12 cellular contexts compared by ENCODE assay signal in the genomic region with DNA sequence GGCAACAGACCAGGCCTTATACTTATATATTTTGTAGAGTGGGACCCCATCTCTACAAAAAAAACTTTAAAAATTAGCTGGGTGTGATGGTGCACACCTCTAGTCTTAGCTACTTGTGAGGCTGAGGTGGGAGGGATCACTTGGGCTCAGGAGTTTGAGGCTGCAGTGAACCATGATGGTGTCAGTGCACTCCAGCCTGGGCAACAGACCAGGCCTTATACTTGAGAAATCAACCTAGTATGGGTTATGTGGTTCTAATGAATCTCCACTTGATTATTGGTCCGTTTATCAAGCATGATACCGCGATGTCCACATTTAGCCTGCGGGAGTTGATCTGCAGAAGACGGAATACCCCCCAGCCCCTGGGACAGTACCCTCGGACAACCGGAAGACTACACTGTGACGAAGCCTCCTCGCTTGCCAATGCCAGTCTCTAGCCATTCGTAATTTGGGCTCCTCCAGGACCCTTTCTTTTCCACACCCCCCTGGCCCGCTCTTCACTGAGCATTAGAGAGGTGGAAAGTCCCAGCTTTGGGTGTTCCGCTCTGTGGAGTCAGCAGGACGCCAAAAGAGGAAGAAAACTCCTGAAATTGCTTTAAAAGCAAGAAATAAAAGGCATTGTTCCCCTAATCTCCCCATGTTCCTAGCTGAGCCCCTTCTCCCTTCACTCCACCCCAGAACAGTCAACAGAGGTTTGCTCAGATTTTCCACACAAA. TPM values are rescaled to one million over a fixed set of nuclear protein-coding genes. Genes with fewer than 3 reads are reported as not detected.
DNase-seq lines count a peak whose midpoint lies in the region; ATAC-seq, FAIRE-seq and TF ChIP-seq lines count a peak whose summit lies in the region.
"Had no signal": no experiment of that assay in that cellular context is flagged by ENCODE, and none has a peak within 500 bp of the region (broad histone marks: within the 10 kb centered on the region; RNA-seq: fewer than 3 reads in every experiment).

No MANE protein-coding gene starts in this region.

- dilution Hi-C loops in endothelial cell of umbilical vein (cut with MboI; ENCODE audit: extremely low pct_ligation_motif_present, low sequenced_read_pairs), result no loop called here

- H2AFZ ChIP-seq in endothelial cell of umbilical vein (ENCODE audit: low read depth, low read length), result no peak overlapping the region

- H3K4me3 ChIP-seq in endothelial cell of umbilical vein (replicated peaks in 1 of 3; ENCODE audit: insufficient read depth in 1 of 3, low read depth in 1 of 3, low read length in 3 of 3) (no peak overlapping the region), subcutaneous abdominal adipose tissue (ENCODE audit: low read depth in 1 of 5, low read length in 5 of 5) (no peak overlapping the region)

- H4K20me1 ChIP-seq in endothelial cell of umbilical vein (replicated peaks; ENCODE audit: control insufficient read depth, extremely low read depth, insufficient read depth, low read length), result no peaks in the 10 kb centered on the region

- no peak for FAIRE-seq in endothelial cell of umbilical vein (lab: Jason Lieb, UNC)
- FAIRE-seq: islet of Langerhans had no signal

- H3K27ac Mint-ChIP-seq in memory B cell, result peak overlapping the region; percentile 54
- H3K27ac Mint-ChIP-seq: activated T-helper 2 cell treated with anti-CD3 and anti-CD28 coated beads, Interferon-gamma antibody, Interleukin-2, Interleukin-4, amounts not matched to agents 10 μg/mL and 5 μg/mL and 100 μg/mL, durations not matched to agents 14 hours and 24 hours and 36 hours had no signal

- H3K9me1 ChIP-seq in endothelial cell of umbilical vein (replicated peaks; ENCODE audit: control insufficient read depth, extremely low read depth, insufficient read depth, low read length), result no peaks in the 10 kb centered on the region

- ATAC-seq in memory B cell (ENCODE audit: low read depth) (peak; percentile 95), HG02798 (IDR thresholded peaks at IDR 0.05; ENCODE audit: poor library complexity, unreplicated experiment) (no peak)

- H3K27me3 Mint-ChIP-seq in memory B cell, result peaks cover 8% of the 10 kb centered on the region

- H3K9me3 ChIP-seq in endothelial cell of umbilical vein (replicated peaks; ENCODE audit: control insufficient read depth, insufficient read depth, low read length) (no peaks in the 10 kb centered on the region), subcutaneous abdominal adipose tissue (ENCODE audit: control insufficient read depth in 5 of 5, low read length in 5 of 5) (no peaks in the 10 kb centered on the region)

- no peak overlapping the region for H3K27ac ChIP-seq in endothelial cell of umbilical vein (ENCODE audit: insufficient read depth, low read depth, low read length)
- H3K27ac ChIP-seq in subcutaneous abdominal adipose tissue (ENCODE audit: low read depth, low read length), result peak overlapping the region; percentile 87

- H3K4me1 ChIP-seq in endothelial cell of umbilical vein (ENCODE audit: control insufficient read depth, extremely low read depth, insufficient read depth, low read length), result peaks cover 29% of the 10 kb centered on the region
- peaks cover 20 to 69% (median 65%) of the 10 kb centered on the region in 5 donors for H3K4me1 ChIP-seq in subcutaneous abdominal adipose tissue (ENCODE audit: control insufficient read depth in 5 of 5, insufficient read depth in 5 of 5, low read length in 5 of 5)

- no TSS peak for BruUV-seq in endothelial cell of umbilical vein (replicated peaks; lab: Mats Ljungman, UMichigan)

- peak overlapping the region; percentile 36 for H3K4me3 Mint-ChIP-seq in memory B cell

- intact Hi-C loops in endothelial cell of umbilical vein (cut with micrococcal nuclease), result no loop called here

- H3K4me2 ChIP-seq in endothelial cell of umbilical vein (ENCODE audit: insufficient read depth, low read length), result no peak overlapping the region

- TF ChIP-seq POLR2A in endothelial cell of umbilical vein (IDR thresholded peaks at IDR 0.05; ENCODE audit: low read depth, low read length), result peak; percentile 24

- H3K27me3 ChIP-seq in endothelial cell of umbilical vein (ENCODE audit: control insufficient read depth in 2 of 2, insufficient read depth in 2 of 2, low read length in 2 of 2) (no peaks in the 10 kb centered on the region), subcutaneous abdominal adipose tissue (ENCODE audit: control insufficient read depth in 5 of 5, insufficient read depth in 4 of 5, low read length in 5 of 5) (no peaks in the 10 kb centered on the region)

- peaks cover 14% of the 10 kb centered on the region for H3K4me1 Mint-ChIP-seq in memory B cell

- H3K36me3 Mint-ChIP-seq in memory B cell, result no peaks in the 10 kb centered on the region

- H3K36me3 ChIP-seq in endothelial cell of umbilical vein (ENCODE audit: control insufficient read depth in 2 of 2, extremely low read depth in 1 of 2, insufficient read depth in 2 of 2, low read length in 2 of 2) (peaks cover 5 to 7% of the 10 kb centered on the region in 2 experiments), subcutaneous abdominal adipose tissue (ENCODE audit: control insufficient read depth in 5 of 5, insufficient read depth in 5 of 5, low read length in 5 of 5) (no peaks in the 10 kb centered on the region)

- H3K9ac ChIP-seq in endothelial cell of umbilical vein (replicated peaks; ENCODE audit: extremely low read depth, insufficient read depth, low read length) (no peak overlapping the region), subcutaneous abdominal adipose tissue (ENCODE audit: low read length in 5 of 5) (no peak overlapping the region)

- DNase-seq in GM20000 (ENCODE audit: low spot score) (peak; percentile 50), endothelial cell of umbilical vein (ENCODE audit: low read depth, low spot score) (no peak), memory B cell (ENCODE audit: low spot score in 2 of 2) (peak in 1 of 2 donors; percentile 15), NCI-H2029 (lab: John Stamatoyannopoulos, UW) (no peak), activated gamma-delta T cell (lab: John Stamatoyannopoulos, UW) (no peak), activated T-cell treated with anti-CD3 and anti-CD28 coated beads for 4 hours (no peak)
- DNase-seq: central memory CD4-positive, alpha-beta T cell; GDM1 had no signal

- CTCF ChIA-PET in endothelial cell of umbilical vein (lab: Charles Lee), result interaction anchor here (2.0 kb wide), 1 partner anchor 16 kb away, joined by 5 read pairs; no protein-coding TSS in a partner anchor

- no peaks in the 10 kb centered on the region for H3K9me3 Mint-ChIP-seq in memory B cell
- H3K9me3 Mint-ChIP-seq: activated T-helper 2 cell treated with anti-CD3 and anti-CD28 coated beads, Interferon-gamma antibody, Interleukin-2, Interleukin-4, amounts not matched to agents 10 μg/mL and 5 μg/mL and 100 μg/mL, durations not matched to agents 14 hours and 24 hours and 36 hours had no signal

- H3K79me2 ChIP-seq in endothelial cell of umbilical vein (ENCODE audit: control insufficient read depth, insufficient read depth, low read length), result peaks cover 98% of the 10 kb centered on the region

- POLR2A ChIA-PET in endothelial cell of umbilical vein (lab: Charles Lee), result no interaction called here

- no peak for TF ChIP-seq CTCF in GM20000 (IDR thresholded peaks at IDR 0.05; ENCODE audit: extremely low read depth, missing control alignments)
- TF ChIP-seq CTCF in endothelial cell of umbilical vein (IDR thresholded peaks at IDR 0.05; ENCODE audit: extremely low read depth in 1 of 2, insufficient read depth in 1 of 2, low read depth in 1 of 2, low read length in 2 of 2), result no peak

TF ChIP-seq in endothelial cell of umbilical vein, 7 proteins besides CTCF, POLR2A, EP300 and RAD21:
- TF ChIP-seq, protein P1, sequence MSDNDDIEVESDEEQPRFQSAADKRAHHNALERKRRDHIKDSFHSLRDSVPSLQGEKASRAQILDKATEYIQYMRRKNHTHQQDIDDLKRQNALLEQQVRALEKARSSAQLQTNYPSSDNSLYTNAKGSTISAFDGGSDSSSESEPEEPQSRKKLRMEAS (IDR thresholded peaks at IDR 0.05; ENCODE audit: insufficient read depth, insufficient read length), result no peak
- no peak for TF ChIP-seq FOS (IDR thresholded peaks at IDR 0.05; ENCODE audit: borderline replicate concordance, insufficient read depth, low read length)
- no peak for TF ChIP-seq EZH2 (IDR thresholded peaks at IDR 0.05; ENCODE audit: borderline replicate concordance, low read depth, low read length, severe bottlenecking)
- TF ChIP-seq POLR2AphosphoS5 (IDR thresholded peaks at IDR 0.05; ENCODE audit: insufficient read depth, low read depth, low read length), result no peak
- TF ChIP-seq GATA2 (IDR thresholded peaks at IDR 0.05; ENCODE audit: insufficient read depth, insufficient read length, low read depth, low read length), result no peak
- no peak for TF ChIP-seq MYC (IDR thresholded peaks at IDR 0.05; ENCODE audit: low read depth, low read length)
- TF ChIP-seq JUN (IDR thresholded peaks at IDR 0.05; ENCODE audit: borderline replicate concordance, insufficient read depth, insufficient read length, low read depth), result no peak
TF ChIP-seq in endothelial cell of umbilical vein: peak in this region for 0.

RNA-seq across cellular contexts. Expression of a gene that starts 19.4 kb away (rescaled TPM):
- total RNA-seq in endothelial cell of umbilical vein, result 264 and 268 TPM in 2 replicates
- polyA plus RNA-seq in endothelial cell of umbilical vein, result 208 and 209 TPM in 2 replicates
- 182 and 200 TPM in 2 replicates for polyA plus RNA-seq in endothelial cell of umbilical vein (2011; cell fraction: cytosol; rRNA removed)
- 302 and 337 TPM in 2 replicates for polyA plus RNA-seq in endothelial cell of umbilical vein (2011; cell fraction: nucleus; rRNA removed)
- polyA plus RNA-seq in endothelial cell of umbilical vein (2012), result 319 and 426 TPM in 2 replicates
- polyA minus RNA-seq in endothelial cell of umbilical vein, result 357 and 369 TPM in 2 replicates
- polyA minus RNA-seq in endothelial cell of umbilical vein (2011; cell fraction: cytosol; rRNA and poly(A)+ RNA removed), result not detected
- polyA minus RNA-seq in endothelial cell of umbilical vein (2011; cell fraction: nucleus; rRNA and poly(A)+ RNA removed), result 150 and 213 TPM in 2 replicates
